10 cellular contexts compared by ENCODE assay signal in genomic region chr15:32035285-32035684, GRCh38. TPM values are rescaled to one million over a fixed set of nuclear protein-coding genes. Genes with fewer than 3 reads are reported as not detected.
"Had no signal": no experiment of that assay in that cellular context is flagged by ENCODE, and none has a peak within 500 bp of the region (broad histone marks: within the 10 kb centered on the region; RNA-seq: fewer than 3 reads in every experiment).

No MANE protein-coding gene starts in this region.

- FAIRE-seq: HTR-8/SVneo had no signal

- H3K36me3 ChIP-seq: HAP-1 had no signal

- H3K4me3 ChIP-seq: GM23248, HAP-1 had no signal

- ATAC-seq: HCT116 had no signal

- DNase-seq: GM23248, GOT3, H7, HFFc6, Karpas-422, KBM-7 had no signal

- H3K4me2 ChIP-seq: KMS-11 had no signal

- H2AFZ ChIP-seq: GM23248 had no signal

- H3K9ac ChIP-seq: GM23248, KMS-11 had no signal

- H3K9me3 ChIP-seq: HAP-1 had no signal

- H3K27ac ChIP-seq: GM23248, KMS-11 had no signal

RNA-seq across cellular contexts. Expression of gene CHRNA7, which starts 5.0 kb away (rescaled TPM):
- total RNA-seq: GM23248, HFFc6 had no signal
- polyA plus RNA-seq: GM23248 had no signal
